20 cellular contexts compared by ENCODE assay signal in genomic region chr4:1998296-1998695, GRCh38. TPM values are rescaled to one million over a fixed set of nuclear protein-coding genes. Genes with fewer than 3 reads are reported as not detected.
DNase-seq lines count a peak whose midpoint lies in the region; ATAC-seq, FAIRE-seq and TF ChIP-seq lines count a peak whose summit lies in the region.
"Had no signal": no experiment of that assay in that cellular context is flagged by ENCODE, and none has a peak within 500 bp of the region (broad histone marks: within the 10 kb centered on the region; RNA-seq: fewer than 3 reads in every experiment).

No MANE protein-coding gene starts in this region.

- H2AFZ ChIP-seq in astrocyte (ENCODE audit: low read depth, low read length) = no peak overlapping the region

- H3K36me3 ChIP-seq in astrocyte (ENCODE audit: insufficient read depth, low read length) = peaks cover under 1% of the 10 kb centered on the region
- H3K36me3 ChIP-seq in kidney (ENCODE audit: control insufficient read depth in 1 of 2, insufficient read depth in 2 of 2, low read length in 2 of 2) = no peaks in the 10 kb centered on the region

- peaks cover 37% of the 10 kb centered on the region for H3K9me3 Mint-ChIP-seq in activated naive CD8-positive, alpha-beta T cell treated with anti-CD3 and anti-CD28 coated beads, Interleukin-2, amount 50 U/mL, for 24 hours
- peaks cover 41% of the 10 kb centered on the region for H3K9me3 Mint-ChIP-seq in activated naive CD8-positive, alpha-beta T cell treated with anti-CD3 and anti-CD28 coated beads for 36 hours
- peaks cover 18% of the 10 kb centered on the region for H3K9me3 Mint-ChIP-seq in astrocyte (ENCODE audit: unreplicated experiment)

- peaks cover 77% of the 10 kb centered on the region for H3K36me3 Mint-ChIP-seq in activated naive CD8-positive, alpha-beta T cell treated with anti-CD3 and anti-CD28 coated beads, Interleukin-2, amount 50 U/mL, for 24 hours (ENCODE audit: low read depth)
- peaks cover 80% of the 10 kb centered on the region for H3K36me3 Mint-ChIP-seq in activated naive CD8-positive, alpha-beta T cell treated with anti-CD3 and anti-CD28 coated beads for 36 hours
- H3K36me3 Mint-ChIP-seq in astrocyte (ENCODE audit: low read depth, unreplicated experiment) = peaks cover 45% of the 10 kb centered on the region

- H3K9ac ChIP-seq in astrocyte (ENCODE audit: low read length) (no peak overlapping the region), kidney (ENCODE audit: low read length in 2 of 2) (no peak overlapping the region)

- H3K27me3 Mint-ChIP-seq in activated naive CD8-positive, alpha-beta T cell treated with anti-CD3 and anti-CD28 coated beads, Interleukin-2, amount 50 U/mL, for 24 hours = no peaks in the 10 kb centered on the region
- H3K27me3 Mint-ChIP-seq in activated naive CD8-positive, alpha-beta T cell treated with anti-CD3 and anti-CD28 coated beads for 36 hours = no peaks in the 10 kb centered on the region
- H3K27me3 Mint-ChIP-seq in astrocyte (ENCODE audit: low read depth, unreplicated experiment) = no peaks in the 10 kb centered on the region
- H3K27me3 Mint-ChIP-seq: activated CD8-positive, alpha-beta T cell treated with anti-CD3 and anti-CD28 coated beads for 36 hours had no signal

- peaks cover 56% of the 10 kb centered on the region for H4K20me1 ChIP-seq in astrocyte (ENCODE audit: insufficient read depth, low read length)

- H3K27me3 ChIP-seq in astrocyte (ENCODE audit: insufficient read depth, low read length) = no peaks in the 10 kb centered on the region
- H3K27me3 ChIP-seq: heart right ventricle, spleen had no signal

- H3K4me3 ChIP-seq in astrocyte (ENCODE audit: insufficient read depth, low read depth, low read length) (no peak overlapping the region), kidney (ENCODE audit: low read length in 2 of 2) (peak overlapping the region in 1 of 2 donors; percentile 3)
- H3K4me3 ChIP-seq: heart right ventricle, psoas muscle, spleen had no signal

- no peak overlapping the region for H3K4me3 Mint-ChIP-seq in activated naive CD8-positive, alpha-beta T cell treated with anti-CD3 and anti-CD28 coated beads, Interleukin-2, amount 50 U/mL, for 24 hours
- no peak overlapping the region for H3K4me3 Mint-ChIP-seq in activated naive CD8-positive, alpha-beta T cell treated with anti-CD3 and anti-CD28 coated beads for 36 hours
- H3K4me3 Mint-ChIP-seq in astrocyte (ENCODE audit: unreplicated experiment) = peak overlapping the region; percentile 12
- H3K4me3 Mint-ChIP-seq: activated CD8-positive, alpha-beta T cell treated with anti-CD3 and anti-CD28 coated beads for 36 hours; nephron; T-helper 1 cell treated with Interleukin-12 subunit alpha and Interleukin-12 subunit beta and Interleukin-4 antibody, amounts not matched to agents 30 μg/mL and 1 μg/mL, for 36 hours had no signal

- H3K79me2 ChIP-seq in astrocyte (ENCODE audit: insufficient read depth, low read length) = peaks cover 91% of the 10 kb centered on the region

- no peaks in the 10 kb centered on the region for H3K9me3 ChIP-seq in astrocyte (ENCODE audit: insufficient read depth, low read depth, low read length)
- peaks cover 0 to 14% of the 10 kb centered on the region in 2 donors for H3K9me3 ChIP-seq in kidney (ENCODE audit: control insufficient read depth in 1 of 2, low read length in 2 of 2)
- H3K9me3 ChIP-seq: psoas muscle had no signal

- H3K4me2 ChIP-seq in astrocyte (ENCODE audit: low read length) = no peak overlapping the region

- H3K4me1 ChIP-seq in astrocyte (ENCODE audit: insufficient read depth, low read length) = no peaks in the 10 kb centered on the region
- H3K4me1 ChIP-seq in kidney (ENCODE audit: control insufficient read depth in 1 of 2, insufficient read depth in 1 of 2, low read depth in 1 of 2, low read length in 2 of 2) = peaks cover 3 to 8% of the 10 kb centered on the region in 2 donors
- H3K4me1 ChIP-seq: heart right ventricle, psoas muscle had no signal

- H3K4me1 Mint-ChIP-seq in activated naive CD8-positive, alpha-beta T cell treated with anti-CD3 and anti-CD28 coated beads, Interleukin-2, amount 50 U/mL, for 24 hours = peaks cover 33% of the 10 kb centered on the region
- peaks cover 25% of the 10 kb centered on the region for H3K4me1 Mint-ChIP-seq in activated naive CD8-positive, alpha-beta T cell treated with anti-CD3 and anti-CD28 coated beads for 36 hours
- H3K4me1 Mint-ChIP-seq in astrocyte (ENCODE audit: low read depth, unreplicated experiment) = peaks cover 6% of the 10 kb centered on the region
- H3K4me1 Mint-ChIP-seq: nephron had no signal

- DNase-seq in activated naive CD8-positive, alpha-beta T cell treated with anti-CD3 and anti-CD28 coated beads, Interleukin-2, amount 50 U/mL, for 24 hours = no peak
- DNase-seq in activated naive CD8-positive, alpha-beta T cell treated with anti-CD3 and anti-CD28 coated beads for 36 hours = no peak
- DNase-seq in astrocyte (ENCODE audit: low read depth) (peak; percentile 12), kidney (no peak), activated gamma-delta T cell (lab: John Stamatoyannopoulos, UW) (no peak)
- DNase-seq: activated CD8-positive, alpha-beta T cell treated with anti-CD3 and anti-CD28 coated beads for 36 hours; caudate nucleus; GOT3; heart right ventricle; MM.1S; NCI-H187; psoas muscle; SIG-M5; spleen had no signal

- intact Hi-C loops in kidney (cut with DNase I) = no loop called here

- peak overlapping the region; percentile 9 for H3K27ac Mint-ChIP-seq in activated naive CD8-positive, alpha-beta T cell treated with anti-CD3 and anti-CD28 coated beads, Interleukin-2, amount 50 U/mL, for 24 hours
- H3K27ac Mint-ChIP-seq in activated naive CD8-positive, alpha-beta T cell treated with anti-CD3 and anti-CD28 coated beads for 36 hours = no peak overlapping the region
- H3K27ac Mint-ChIP-seq in astrocyte (ENCODE audit: unreplicated experiment) = no peak overlapping the region
- H3K27ac Mint-ChIP-seq: activated CD8-positive, alpha-beta T cell treated with anti-CD3 and anti-CD28 coated beads for 36 hours; T-helper 1 cell treated with Interleukin-12 subunit alpha and Interleukin-12 subunit beta and Interleukin-4 antibody, amounts not matched to agents 30 μg/mL and 1 μg/mL, for 36 hours had no signal

- TF ChIP-seq CTCF in astrocyte (IDR thresholded peaks at IDR 0.05; ENCODE audit: insufficient read depth, low read depth, low read length) (no peak), kidney (IDR thresholded peaks at IDR 0.05; ENCODE audit: borderline replicate concordance, extremely low read depth, insufficient read depth) (no peak)

- no peak for ATAC-seq in activated naive CD8-positive, alpha-beta T cell treated with anti-CD3 and anti-CD28 coated beads, Interleukin-2, amount 50 U/mL, for 24 hours
- ATAC-seq in GM18502 (IDR thresholded peaks at IDR 0.05; ENCODE audit: poor library complexity, unreplicated experiment) (no peak), HG03135 (IDR thresholded peaks at IDR 0.05; ENCODE audit: unreplicated experiment) (no peak), GM21390 (IDR thresholded peaks at IDR 0.05; ENCODE audit: unreplicated experiment) (no peak)
- ATAC-seq: activated CD8-positive, alpha-beta T cell treated with anti-CD3 and anti-CD28 coated beads for 36 hours; heart right ventricle; psoas muscle had no signal

- H3K27ac ChIP-seq in astrocyte (ENCODE audit: low read depth, low read length) (no peak overlapping the region), kidney (ENCODE audit: low read depth in 2 of 2, low read length in 2 of 2) (peak overlapping the region in 1 of 2 donors; percentile 79)
- H3K27ac ChIP-seq: heart right ventricle, psoas muscle, spleen had no signal

- FAIRE-seq in astrocyte (lab: Jason Lieb, UNC) (no peak), kidney (lab: Jason Lieb, UNC) (peak; percentile 78)
- FAIRE-seq: islet of Langerhans had no signal

RNA-seq across cellular contexts. Expression of gene NELFA, which starts 10.5 kb away (rescaled TPM):
- 10 to 100 TPM; 44.8 to 46.2 TPM for total RNA-seq in activated naive CD8-positive, alpha-beta T cell treated with anti-CD3 and anti-CD28 coated beads for 36 hours
- total RNA-seq in astrocyte (22.1 and 24.5 TPM in 2 replicates), kidney (39.1 TPM)
- polyA plus RNA-seq in kidney (ENCODE audit: insufficient read depth, low read depth, low replicate concordance) = 17.8 TPM
